ENCODE assay signal across 7 cellular contexts in the genomic region with DNA sequence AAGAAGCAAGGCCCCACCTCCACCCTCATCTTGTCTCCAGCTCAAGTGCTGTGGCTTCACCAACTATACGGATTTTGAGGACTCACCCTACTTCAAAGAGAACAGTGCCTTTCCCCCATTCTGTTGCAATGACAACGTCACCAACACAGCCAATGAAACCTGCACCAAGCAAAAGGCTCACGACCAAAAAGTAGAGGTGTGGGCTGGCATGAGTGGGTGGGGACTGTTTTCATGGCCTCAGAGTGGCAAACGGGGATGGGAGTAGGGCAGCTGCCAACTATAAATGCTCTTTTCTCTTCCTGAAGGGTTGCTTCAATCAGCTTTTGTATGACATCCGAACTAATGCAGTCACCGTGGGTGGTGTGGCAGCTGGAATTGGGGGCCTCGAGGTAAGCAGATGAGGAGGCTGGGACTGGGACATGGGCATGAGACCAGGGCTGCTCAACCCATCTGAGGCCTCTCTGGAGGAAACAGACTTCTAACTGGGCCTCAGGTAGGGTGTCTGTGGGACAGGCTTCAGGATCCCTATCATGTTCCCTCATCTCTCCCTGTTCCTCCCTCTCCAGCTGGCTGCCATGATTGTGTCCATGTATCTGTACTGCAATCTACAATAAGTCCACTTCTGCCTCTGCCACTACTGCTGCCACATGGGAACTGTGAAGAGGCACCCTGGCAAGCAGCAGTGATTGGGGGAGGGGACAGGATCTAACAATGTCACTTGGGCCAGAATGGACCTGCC.
DNase-seq lines count a peak whose midpoint lies in the region; ATAC-seq lines count a peak whose summit lies in the region.
"Had no signal": no experiment of that assay in that cellular context is flagged by ENCODE, and none has a peak within 500 bp of the region (broad histone marks: within the 10 kb centered on the region; RNA-seq: fewer than 3 reads in every experiment).

No MANE protein-coding gene starts in this region.

- H3K27ac ChIP-seq in caudate nucleus (ENCODE audit: low read depth, low read length) = peak overlapping the region; percentile 77

- no peak for ATAC-seq in GM21619 (IDR thresholded peaks at IDR 0.05; ENCODE audit: unreplicated experiment)

- DNase-seq in activated CD4-positive, alpha-beta T cell treated with anti-CD3 and anti-CD28 coated beads, Interleukin-2, amount 50 U/mL, for 48 hours = peak; percentile 68 to 79
- DNase-seq in caudate nucleus (lab: John Stamatoyannopoulos, UW) (peak in 31 of 61 donors; percentile 12 to 89 (median 35)), Ammon's horn (ENCODE audit: low spot score) (no peak), D341Med (ENCODE audit: low spot score) (no peak)
- DNase-seq in stimulated activated CD8-positive, alpha-beta memory T cell treated with anti-CD3 and anti-CD28 coated beads, Interleukin-12 subunit alpha, Interleukin-12 subunit beta, amount 100 ng/mL, for 4 hours (ENCODE audit: low read depth) = peak; percentile 19
- DNase-seq: NCI-H524 had no signal

Comparison
In these comparisons a context has a peak if more than half of its experiments do, and no peak if none do; other contexts are left out.
1. DNase-seq: peak in activated CD4-positive, alpha-beta T cell treated with anti-CD3 and anti-CD28 coated beads, Interleukin-2, amount 50 U/mL, for 48 hours (2 of 2), caudate nucleus (31 of 61) and stimulated activated CD8-positive, alpha-beta memory T cell treated with anti-CD3 and anti-CD28 coated beads, Interleukin-12 subunit alpha, Interleukin-12 subunit beta, amount 100 ng/mL, for 4 hours (single experiment); none in Ammon's horn (single experiment) and D341Med (single experiment).